8 cellular contexts compared by ENCODE assay signal in the genomic region with DNA sequence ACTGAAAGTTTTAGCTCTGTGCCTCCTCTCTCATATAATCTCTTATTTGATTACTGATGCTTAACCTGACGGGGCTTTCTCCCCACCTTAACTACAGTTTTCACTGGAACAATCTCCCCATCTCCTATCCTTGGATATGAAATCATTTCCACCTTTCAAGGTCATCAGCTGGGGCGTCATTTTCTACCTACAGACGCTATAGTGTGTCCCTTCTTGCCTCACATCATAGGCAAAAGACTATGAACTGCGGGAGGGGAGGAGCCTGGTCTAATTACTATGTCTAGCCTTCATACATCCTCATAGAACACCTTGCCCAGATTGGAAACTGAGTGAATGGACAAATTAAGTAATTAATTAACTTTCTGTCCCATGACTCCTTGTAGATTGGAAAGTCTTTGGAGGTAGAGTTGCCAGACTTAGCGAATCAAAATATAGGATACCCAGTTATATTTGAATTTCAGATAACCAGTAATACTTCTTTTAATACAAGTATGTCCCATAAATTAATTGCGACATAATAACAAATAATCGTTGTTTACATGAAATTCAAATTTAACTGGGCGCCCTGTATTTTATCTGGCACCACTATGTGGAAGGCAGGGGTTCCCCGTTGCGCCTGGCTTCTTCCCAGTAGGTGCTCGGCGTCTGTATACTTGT. TPM values are rescaled to one million over a fixed set of nuclear protein-coding genes. Genes with fewer than 3 reads are reported as not detected.
DNase-seq lines count a peak whose midpoint lies in the region; ATAC-seq and TF ChIP-seq lines count a peak whose summit lies in the region.

No MANE protein-coding gene starts in this region.

- ATAC-seq in GM19035 (IDR thresholded peaks at IDR 0.05; ENCODE audit: unreplicated experiment) (no peak), GM21515 (IDR thresholded peaks at IDR 0.05; ENCODE audit: unreplicated experiment) (no peak)

- no peaks in the 10 kb centered on the region for H3K4me1 ChIP-seq in mesendoderm (ENCODE audit: control insufficient read depth, low read depth, low read length)

- H3K9me3 Mint-ChIP-seq in activated naive CD4-positive, alpha-beta T cell treated with anti-CD3 and anti-CD28 coated beads, Interleukin-2, amount 50 U/mL, for 24 hours: no peaks in the 10 kb centered on the region
- H3K9me3 Mint-ChIP-seq in IgD-negative memory B cell: no peaks in the 10 kb centered on the region

- H3K36me3 Mint-ChIP-seq in activated naive CD4-positive, alpha-beta T cell treated with anti-CD3 and anti-CD28 coated beads, Interleukin-2, amount 50 U/mL, for 24 hours: no peaks in the 10 kb centered on the region
- peaks cover 1% of the 10 kb centered on the region for H3K36me3 Mint-ChIP-seq in IgD-negative memory B cell

- no peaks in the 10 kb centered on the region for H3K27me3 ChIP-seq in mesendoderm (ENCODE audit: insufficient read depth, low read length, poor library complexity)

- DNase-seq in activated naive CD4-positive, alpha-beta T cell treated with anti-CD3 and anti-CD28 coated beads, Interleukin-2, amount 50 U/mL, for 16 hours: no peak
- DNase-seq in cardiac fibroblast (ENCODE audit: low read depth in 2 of 2) (no peak), mesendoderm (no peak), ecto neural progenitor cell (ENCODE audit: low spot score) (no peak)

- H3K27me3 Mint-ChIP-seq in activated naive CD4-positive, alpha-beta T cell treated with anti-CD3 and anti-CD28 coated beads, Interleukin-2, amount 50 U/mL, for 24 hours: no peaks in the 10 kb centered on the region
- H3K27me3 Mint-ChIP-seq in IgD-negative memory B cell: peaks cover 19% of the 10 kb centered on the region

- H2AK5ac ChIP-seq in mesendoderm (ENCODE audit: low read length): no peak overlapping the region

- no peak overlapping the region for H3K23ac ChIP-seq in mesendoderm (ENCODE audit: low read length)

- H3K36me3 ChIP-seq in mesendoderm (ENCODE audit: control insufficient read depth, insufficient read depth, low read length): no peaks in the 10 kb centered on the region

- H3K4me2 ChIP-seq in mesendoderm (ENCODE audit: low read length): peak overlapping the region; percentile 11

- no peak overlapping the region for H3K18ac ChIP-seq in mesendoderm (ENCODE audit: low read length)

- peaks cover 7% of the 10 kb centered on the region for H3K79me2 ChIP-seq in mesendoderm (ENCODE audit: control insufficient read depth, insufficient read depth, low read length)

- no peak overlapping the region for H3K27ac ChIP-seq in mesendoderm (ENCODE audit: low read depth, low read length)

- H3K56ac ChIP-seq in mesendoderm (ENCODE audit: low read length): peak overlapping the region; percentile 86

- peaks cover 28% of the 10 kb centered on the region for H3K4me1 Mint-ChIP-seq in activated naive CD4-positive, alpha-beta T cell treated with anti-CD3 and anti-CD28 coated beads, Interleukin-2, amount 50 U/mL, for 24 hours
- peaks cover 9 to 11% (median 9%) of the 10 kb centered on the region in 3 donors for H3K4me1 Mint-ChIP-seq in IgD-negative memory B cell

- H3K27ac Mint-ChIP-seq in activated naive CD4-positive, alpha-beta T cell treated with anti-CD3 and anti-CD28 coated beads, Interleukin-2, amount 50 U/mL, for 24 hours: peak overlapping the region; percentile 80
- peak overlapping the region; percentile 85 to 96 (median 86) for H3K27ac Mint-ChIP-seq in IgD-negative memory B cell

- H4K5ac ChIP-seq in mesendoderm (ENCODE audit: low read length): no peak overlapping the region

- peak overlapping the region; percentile 76 for H3K9ac ChIP-seq in mesendoderm (ENCODE audit: low read length)

- H2BK5ac ChIP-seq in mesendoderm (ENCODE audit: low read length): no peak overlapping the region

- no CpG with 5 or more reads among the region's 12 CpGs for WGBS in mesendoderm (ENCODE audit: extremely low coverage, insufficient coverage, low lambda C conversion rate)

- peaks cover 2% of the 10 kb centered on the region for H3K79me1 ChIP-seq in mesendoderm (ENCODE audit: low read length)

- no peak overlapping the region for H2BK15ac ChIP-seq in mesendoderm (replicated peaks; ENCODE audit: low read depth)

- no peak overlapping the region for H3K4ac ChIP-seq in mesendoderm (ENCODE audit: low read depth, low read length)

- TF ChIP-seq CTCF in cardiac fibroblast (IDR thresholded peaks at IDR 0.05; ENCODE audit: low read depth, low read length): no peak

- H3K4me3 Mint-ChIP-seq in activated naive CD4-positive, alpha-beta T cell treated with anti-CD3 and anti-CD28 coated beads, Interleukin-2, amount 50 U/mL, for 24 hours: peak overlapping the region; percentile 89
- H3K4me3 Mint-ChIP-seq in IgD-negative memory B cell: peak overlapping the region; percentile 90 to 96 (median 92)

- H3K4me3 ChIP-seq in cardiac fibroblast (replicated peaks in 1 of 2; ENCODE audit: low read depth in 2 of 2, low read length in 2 of 2) (peak overlapping the region; percentile 65 to 78), mesendoderm (ENCODE audit: low read length) (peak overlapping the region; percentile 75)

- H2BK120ac ChIP-seq in mesendoderm (ENCODE audit: low read depth, low read length): no peak overlapping the region

- H4K8ac ChIP-seq in mesendoderm (ENCODE audit: low read depth, low read length): no peak overlapping the region

RNA-seq across cellular contexts. Expression of a gene that starts 0.8 kb away (rescaled TPM):
- polyA plus RNA-seq in IgD-negative memory B cell: 118 TPM
- polyA plus RNA-seq in mesendoderm (2013, experiment 1 of 2): 36.0 TPM
- polyA plus RNA-seq in mesendoderm (2013, experiment 2 of 2): 33.4 TPM

RNA-seq across cellular contexts. Expression of a gene that starts 43.2 kb away (rescaled TPM):
- not detected for polyA plus RNA-seq in IgD-negative memory B cell
- polyA plus RNA-seq in mesendoderm (2013, experiment 1 of 2): not detected
- polyA plus RNA-seq in mesendoderm (2013, experiment 2 of 2): not detected
